In genomic region chr10:133388973-133389818, GRCh38 we compare ENCODE assay signal across 8 cellular contexts.
DNase-seq lines count a peak whose midpoint lies in the region; ATAC-seq and FAIRE-seq lines count a peak whose summit lies in the region.

No MANE protein-coding gene starts in this region.

- FAIRE-seq in GM18507 (lab: Jason Lieb, UNC) = peak; percentile 100

- peak; percentile 79 for ATAC-seq in GM21619 (IDR thresholded peaks at IDR 0.05; ENCODE audit: unreplicated experiment)

- DNase-seq in GM18507 (ENCODE audit: extremely low spot score, insufficient read length, low read depth) = peak; percentile 58
- DNase-seq in Kasumi-1 (lab: John Stamatoyannopoulos, UW) = peak; percentile 70 to 75
- DNase-seq in activated gamma-delta T cell (lab: John Stamatoyannopoulos, UW) = peak; percentile 34
- peak; percentile 42 to 50 for DNase-seq in stimulated activated CD4-positive, alpha-beta T cell treated with anti-CD3 and anti-CD28 coated beads, Interleukin-2, amount 100 ng/mL, for 24 hours
- DNase-seq in NCI-H1694 (lab: John Stamatoyannopoulos, UW) = no peak
- no peak for DNase-seq in NCI-H2196 (lab: John Stamatoyannopoulos, UW; ENCODE audit: unreplicated experiment)
- DNase-seq in NCI-H2107 (lab: John Stamatoyannopoulos, UW) = no peak

Comparison
In these comparisons a context has a peak if more than half of its experiments do, and no peak if none do; other contexts are left out.
1. DNase-seq: peak in GM18507 (single experiment), Kasumi-1 (2 of 2), activated gamma-delta T cell (single experiment) and stimulated activated CD4-positive, alpha-beta T cell treated with anti-CD3 and anti-CD28 coated beads, Interleukin-2, amount 100 ng/mL, for 24 hours (2 of 2); none in NCI-H1694 (single experiment), NCI-H2196 (single experiment) and NCI-H2107 (single experiment).